In the genomic region with DNA sequence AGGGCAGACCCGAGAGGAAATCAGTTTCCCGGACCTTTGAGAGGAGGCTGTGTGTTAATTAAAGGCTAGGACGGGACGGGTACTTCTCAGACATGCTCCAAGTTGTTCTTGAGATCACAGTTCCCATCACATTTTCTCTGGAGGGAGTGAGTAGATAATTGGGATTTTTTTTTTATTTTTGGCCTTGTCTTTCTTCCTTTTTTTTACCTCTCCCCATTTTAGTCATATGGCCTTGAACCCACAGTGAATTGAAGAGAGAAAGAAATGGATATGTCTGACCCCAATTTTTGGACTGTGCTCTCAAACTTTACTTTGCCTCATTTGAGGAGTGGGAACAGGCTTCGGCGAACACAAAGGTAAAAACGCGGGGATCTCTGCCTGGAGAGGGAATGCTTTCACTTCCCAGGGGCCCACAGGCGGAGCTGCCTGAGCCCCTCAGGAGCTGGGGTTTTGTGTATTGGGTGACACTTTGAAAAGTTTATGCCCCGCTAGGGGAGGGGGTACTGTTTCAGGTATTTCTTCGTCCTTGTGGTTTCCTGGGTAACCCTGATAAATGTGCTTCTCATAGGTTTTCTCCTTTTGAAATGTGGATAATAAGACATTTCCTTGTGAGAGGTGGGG, we compare ENCODE assay signal across 8 cellular contexts.
DNase-seq lines count a peak whose midpoint lies in the region; ATAC-seq and TF ChIP-seq lines count a peak whose summit lies in the region.

No MANE protein-coding gene starts in this region.

- H3K27me3 ChIP-seq in right lobe of liver (no peaks in the 10 kb centered on the region), transverse colon (no peaks in the 10 kb centered on the region)

- H3K4me3 Mint-ChIP-seq in activated CD8-positive, alpha-beta memory T cell treated with anti-CD3 and anti-CD28 coated beads, Interleukin-2, amount 10 ng/mL, durations not matched to agents 7 days and 5 days: peak overlapping the region; percentile 84

- DNase-seq in activated CD8-positive, alpha-beta memory T cell treated with anti-CD3 and anti-CD28 coated beads, Interleukin-2, amount 10 ng/mL, durations not matched to agents 7 days and 5 days: no peak
- no peak for DNase-seq in activated CD8-positive, alpha-beta memory T cell treated with anti-CD3 and anti-CD28 coated beads, Interleukin-2, amount 50 U/mL, for 48 hours
- DNase-seq in astrocyte of the spinal cord (ENCODE audit: low read depth, low spot score) (no peak), right lobe of liver (no peak), transverse colon (no peak), occipital lobe (lab: John Stamatoyannopoulos, UW) (no peak)
- no peak for DNase-seq in stimulated activated CD4-positive, alpha-beta T cell treated with anti-CD3 and anti-CD28 coated beads, Interleukin-1b, Interleukin-23, amount 100 ng/mL, for 48 hours
- DNase-seq in activated effector memory CD4-positive, alpha-beta T cell treated with anti-CD3 and anti-CD28 coated beads, Interleukin-2, amount 50 U/mL, for 16 hours: no peak

- peaks cover 9% of the 10 kb centered on the region for H3K27me3 Mint-ChIP-seq in activated CD8-positive, alpha-beta memory T cell treated with anti-CD3 and anti-CD28 coated beads, Interleukin-2, amount 10 ng/mL, durations not matched to agents 7 days and 5 days

- peak overlapping the region; percentile 81 for H3K27ac Mint-ChIP-seq in activated CD8-positive, alpha-beta memory T cell treated with anti-CD3 and anti-CD28 coated beads, Interleukin-2, amount 10 ng/mL, durations not matched to agents 7 days and 5 days

- H3K4me3 ChIP-seq in astrocyte of the spinal cord (ENCODE audit: low read depth, low read length) (peak overlapping the region; percentile 61), right lobe of liver (peak overlapping the region; percentile 50 to 65 (median 57)), transverse colon (peak overlapping the region; percentile 22 to 74 (median 54))

- no peaks in the 10 kb centered on the region for H3K9me3 Mint-ChIP-seq in activated CD8-positive, alpha-beta memory T cell treated with anti-CD3 and anti-CD28 coated beads, Interleukin-2, amount 10 ng/mL, durations not matched to agents 7 days and 5 days (ENCODE audit: low read depth)

- TF ChIP-seq EP300 in transverse colon (IDR thresholded peaks at IDR 0.05; ENCODE audit: low read depth): no peak

- no peak for TF ChIP-seq CTCF in astrocyte of the spinal cord (IDR thresholded peaks at IDR 0.05; ENCODE audit: low read depth, low read length)
- TF ChIP-seq CTCF in right lobe of liver (IDR thresholded peaks at IDR 0.05): no peak
- no peak for TF ChIP-seq CTCF in transverse colon (IDR thresholded peaks at IDR 0.05)

- intact Hi-C loops in right lobe of liver (cut with DNase I) (no loop called here), transverse colon (cut with DNase I; ENCODE audit: low total_unique reads) (loop anchor here (5.0 to 10.0 kb wide), 2 partner anchors 87 to 1240 kb away; no protein-coding TSS in a partner anchor)

- CTCF ChIA-PET in activated CD8-positive, alpha-beta memory T cell treated with anti-CD3 and anti-CD28 coated beads, Interleukin-2, amount 10 ng/mL, durations not matched to agents 7 days and 5 days (lab: Charles Lee): interaction anchor here (1.1 to 1.2 kb wide), 2 partner anchors 10 to 20 kb away, joined by 3 read pairs; no protein-coding TSS in a partner anchor

- H3K9me3 ChIP-seq in right lobe of liver (no peaks in the 10 kb centered on the region), transverse colon (no peaks in the 10 kb centered on the region)

- H3K4me1 Mint-ChIP-seq in activated CD8-positive, alpha-beta memory T cell treated with anti-CD3 and anti-CD28 coated beads, Interleukin-2, amount 10 ng/mL, durations not matched to agents 7 days and 5 days: peaks cover 52% of the 10 kb centered on the region

- no peaks in the 10 kb centered on the region for H3K36me3 ChIP-seq in right lobe of liver
- no peaks in the 10 kb centered on the region for H3K36me3 ChIP-seq in transverse colon

- H3K4me1 ChIP-seq in right lobe of liver (peaks cover 0 to 28% (median 9%) of the 10 kb centered on the region in 4 donors), transverse colon (peaks cover 9 to 48% (median 31%) of the 10 kb centered on the region in 4 donors)

- no peak for TF ChIP-seq POLR2A in right lobe of liver (IDR thresholded peaks at IDR 0.05)
- peak; percentile 76 for TF ChIP-seq POLR2A in transverse colon (IDR thresholded peaks at IDR 0.05)

- peaks cover 3% of the 10 kb centered on the region for H3K36me3 Mint-ChIP-seq in activated CD8-positive, alpha-beta memory T cell treated with anti-CD3 and anti-CD28 coated beads, Interleukin-2, amount 10 ng/mL, durations not matched to agents 7 days and 5 days

- no peak for ATAC-seq in activated CD8-positive, alpha-beta memory T cell treated with anti-CD3 and anti-CD28 coated beads, Interleukin-2, amount 10 ng/mL, durations not matched to agents 7 days and 5 days
- peak in 1 of 4 donors; percentile 4 for ATAC-seq in right lobe of liver

- in situ Hi-C loops in astrocyte of the spinal cord (cut with HindIII; ENCODE audit: low sequenced_read_pairs): no loop called here
- in situ Hi-C loops in transverse colon (cut with MboI; ENCODE audit: low pct_ligation_motif_present in 1 of 4, low pct_unique_long_range_greater_than_20kb in 1 of 4, low sequenced_read_pairs in 3 of 4): no loop called here

- H3K27ac ChIP-seq in right lobe of liver: peak overlapping the region; percentile 83 to 91 (median 86)
- H3K27ac ChIP-seq in transverse colon: peak overlapping the region; percentile 85 to 92 (median 90)

- WGBS in right lobe of liver (ENCODE audit: insufficient coverage, low coverage, low lambda C conversion rate, missing lambda C conversion rate): 5% methylated on average over 11 of the region's 11 CpGs
- 4 to 9% methylated on average over 5 to 11 of the region's 11 CpGs for WGBS in transverse colon (ENCODE audit: low coverage in 1 of 2), 2 donors
